In genomic region chr16:67936124-67936875, GRCh38 we compare ENCODE assay signal across 8 cellular contexts. TPM values are rescaled to one million over a fixed set of nuclear protein-coding genes. Genes with fewer than 3 reads are reported as not detected.
DNase-seq lines count a peak whose midpoint lies in the region; ATAC-seq, FAIRE-seq and TF ChIP-seq lines count a peak whose summit lies in the region.

PSMB10 (minus strand) TSS chr16:67936850; CDS start chr16:67936749, 101 bp downstream.

- ATAC-seq in GM21723 (IDR thresholded peaks at IDR 0.05; ENCODE audit: unreplicated experiment) = peak; percentile 7
- ATAC-seq in activated naive CD8-positive, alpha-beta T cell treated with anti-CD3 and anti-CD28 coated beads, Interleukin-2, amount 10 ng/mL, durations not matched to agents 7 days and 5 days (ENCODE audit: low read depth) = peak; percentile 11
- peak; percentile 34 for ATAC-seq in Right ventricle myocardium superior (ENCODE audit: poor library complexity)
- no peak for ATAC-seq in GM21447 (IDR thresholded peaks at IDR 0.05; ENCODE audit: unreplicated experiment)

- no peaks in the 10 kb centered on the region for H3K36me3 ChIP-seq in ovary

- H3K9me3 ChIP-seq in ovary = no peaks in the 10 kb centered on the region

- POLR2A ChIA-PET in activated naive CD8-positive, alpha-beta T cell treated with anti-CD3 and anti-CD28 coated beads, Interleukin-2, amount 10 ng/mL, durations not matched to agents 7 days and 5 days (lab: Charles Lee) = interaction anchor here (0.6 to 3.6 kb wide), 52 partner anchors 9 to 454 kb away, joined by 3 to 27 read pairs (median 4); partner anchors contain the start of genes ACD, ATP6V0D1, CARMIL2 and CTCF

- H3K27me3 Mint-ChIP-seq in activated naive CD8-positive, alpha-beta T cell treated with anti-CD3 and anti-CD28 coated beads, Interleukin-2, amount 10 ng/mL, durations not matched to agents 7 days and 5 days = no peaks in the 10 kb centered on the region

- H3K27me3 ChIP-seq in ovary = no peaks in the 10 kb centered on the region

- no peaks in the 10 kb centered on the region for H3K9me3 Mint-ChIP-seq in activated naive CD8-positive, alpha-beta T cell treated with anti-CD3 and anti-CD28 coated beads, Interleukin-2, amount 10 ng/mL, durations not matched to agents 7 days and 5 days

- intact Hi-C loops in Right ventricle myocardium superior (cut with DNase I) = no loop called here
- intact Hi-C loops in ovary (cut with DNase I) = loop anchor here in 1 of 4 donors (10.0 kb wide), 1 partner anchor 271 kb away; the partner anchor contains the start of genes ACD, C16orf86, ENKD1 and PARD6A

- H3K4me3 ChIP-seq in ovary = peak within 1 kb of the TSS; percentile 96

- TF ChIP-seq EP300 in ovary (IDR thresholded peaks at IDR 0.05) = no peak

- DNase-seq in DMS53 treated with DMSO at 0.1 percent for 48 hours (lab: John Stamatoyannopoulos, UW; ENCODE audit: unreplicated experiment) (peak; percentile 41), OCI-M1 (lab: John Stamatoyannopoulos, UW) (peak; percentile 89), Right ventricle myocardium superior (peak; percentile 68), ovary (peak in 4 of 5 donors; percentile 59 to 74 (median 66)), D721Med (ENCODE audit: insufficient read length, low spot score) (no peak)
- DNase-seq in activated naive CD8-positive, alpha-beta T cell treated with anti-CD3 and anti-CD28 coated beads, Interleukin-2, amount 10 ng/mL, durations not matched to agents 7 days and 5 days = peak; percentile 77

- peak; percentile 19 for TF ChIP-seq POLR2A in ovary (IDR thresholded peaks at IDR 0.05)

- H3K4me1 Mint-ChIP-seq in activated naive CD8-positive, alpha-beta T cell treated with anti-CD3 and anti-CD28 coated beads, Interleukin-2, amount 10 ng/mL, durations not matched to agents 7 days and 5 days = peaks cover 33% of the 10 kb centered on the region

- TF ChIP-seq CTCF in ovary (IDR thresholded peaks at IDR 0.05) (no peak), D721Med (IDR thresholded peaks at IDR 0.05; ENCODE audit: insufficient read depth, missing control alignments) (no peak)

- WGBS in ovary, 3 donors = 0 to 1% (median 1%) methylated on average over 54 of the region's 54 CpGs

- H3K4me1 ChIP-seq in ovary (ENCODE audit: insufficient read depth) = peaks cover 15% of the 10 kb centered on the region

- H3K36me3 Mint-ChIP-seq in activated naive CD8-positive, alpha-beta T cell treated with anti-CD3 and anti-CD28 coated beads, Interleukin-2, amount 10 ng/mL, durations not matched to agents 7 days and 5 days = peaks cover 25% of the 10 kb centered on the region

- no peak for FAIRE-seq in D721Med (lab: Jason Lieb, UNC)

- H3K27ac ChIP-seq in ovary = peak within 1 kb of the TSS; percentile 83 to 85

- peak within 1 kb of the TSS; percentile 99 for H3K4me3 Mint-ChIP-seq in activated naive CD8-positive, alpha-beta T cell treated with anti-CD3 and anti-CD28 coated beads, Interleukin-2, amount 10 ng/mL, durations not matched to agents 7 days and 5 days

- peak within 1 kb of the TSS; percentile 96 for H3K27ac Mint-ChIP-seq in activated naive CD8-positive, alpha-beta T cell treated with anti-CD3 and anti-CD28 coated beads, Interleukin-2, amount 10 ng/mL, durations not matched to agents 7 days and 5 days

RNA-seq across cellular contexts. Expression of gene PSMB10, which starts in this region (rescaled TPM):
- total RNA-seq in activated naive CD8-positive, alpha-beta T cell treated with anti-CD3 and anti-CD28 coated beads, Interleukin-2, amount 10 ng/mL, durations not matched to agents 7 days and 5 days = 100 to 1,000 TPM; 220 to 246 TPM
- total RNA-seq in Right ventricle myocardium superior = 59.0 TPM
- 10 to 100 TPM; 26.2 to 64.4 (median 50.8) TPM for total RNA-seq in ovary
- polyA plus RNA-seq in ovary = 10 to 100 TPM in 1 of 2 donors, 1 to 10 TPM in 1; 5.8 to 63.1 TPM
